Comparison of ENCODE assay signal across 8 cellular contexts in the genomic region with DNA sequence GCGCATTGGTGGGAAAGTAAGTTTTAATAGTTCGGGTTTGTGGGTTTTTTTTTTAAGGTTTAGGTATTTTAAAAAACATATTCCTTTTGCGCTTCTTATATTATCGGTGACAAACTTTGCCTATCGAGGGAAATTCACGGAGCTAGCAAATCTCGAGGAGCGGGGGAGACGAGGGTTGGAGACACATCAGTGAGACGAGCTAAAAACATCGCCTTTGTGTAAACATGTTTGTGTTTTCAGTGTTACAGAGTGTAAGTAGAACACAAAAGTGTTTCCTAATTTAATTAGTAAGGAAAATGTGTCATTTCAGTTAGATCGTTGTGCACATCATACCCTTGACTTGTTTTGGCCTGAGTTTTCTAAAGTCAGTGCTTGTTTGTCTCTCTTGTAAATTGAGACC. TPM values are rescaled to one million over a fixed set of nuclear protein-coding genes. Genes with fewer than 3 reads are reported as not detected.
A peak's percentile ranks its signal among the peaks of the same experiment; 100 is the strongest.
DNase-seq lines count a peak whose midpoint lies in the region; ATAC-seq and TF ChIP-seq lines count a peak whose summit lies in the region.

No MANE protein-coding gene starts in this region.

- no peak for ATAC-seq in Right ventricle myocardium inferior
- no peak for ATAC-seq in lower lobe of right lung
- no peak for ATAC-seq in HG03095 (IDR thresholded peaks at IDR 0.05; ENCODE audit: unreplicated experiment)
- no peak for ATAC-seq in GM19351 (IDR thresholded peaks at IDR 0.05; ENCODE audit: unreplicated experiment)
- no peak for ATAC-seq in GM21423 (IDR thresholded peaks at IDR 0.05; ENCODE audit: unreplicated experiment)

- H3K4me1 ChIP-seq in cardiac muscle cell (ENCODE audit: low read depth) (peaks cover 14% of the 10 kb centered on the region), lower lobe of right lung (peaks cover 25% of the 10 kb centered on the region), uterus (no peaks in the 10 kb centered on the region)

- H3K36me3 ChIP-seq in cardiac muscle cell (peaks cover 16% of the 10 kb centered on the region), lower lobe of right lung (peaks cover 30% of the 10 kb centered on the region), uterus (no peaks in the 10 kb centered on the region)

- no peak for TF ChIP-seq POLR2A in uterus (IDR thresholded peaks at IDR 0.05)

- H3K4me3 ChIP-seq in cardiac muscle cell (peak overlapping the region; percentile 60), lower lobe of right lung (peak overlapping the region; percentile 82), uterus (peak overlapping the region; percentile 82 to 93)

- H3K27ac ChIP-seq in cardiac muscle cell (peak overlapping the region; percentile 92), lower lobe of right lung (peak overlapping the region; percentile 98), uterus (peak overlapping the region; percentile 89 to 91)

- H3K27me3 ChIP-seq in cardiac muscle cell = peaks cover 4% of the 10 kb centered on the region
- no peaks in the 10 kb centered on the region for H3K27me3 ChIP-seq in lower lobe of right lung (ENCODE audit: low read depth)
- no peaks in the 10 kb centered on the region for H3K27me3 ChIP-seq in uterus

- DNase-seq in cardiac muscle cell (ENCODE audit: low read depth in 1 of 2, low spot score in 1 of 2) (peak in 1 of 2 donors; percentile 5), Right ventricle myocardium inferior (ENCODE audit: missing footprints) (no peak), astrocyte of the hippocampus (ENCODE audit: low read depth, low spot score) (peak; percentile 7), lower lobe of right lung (no peak), uterus (no peak)

- intact Hi-C loops in Right ventricle myocardium inferior (cut with DNase I) = no loop called here
- intact Hi-C loops in lower lobe of right lung (cut with DNase I) = no loop called here
- intact Hi-C loops in uterus (cut with DNase I; ENCODE audit: low total_unique reads) = no loop called here

- TF ChIP-seq CTCF in cardiac muscle cell (IDR thresholded peaks at IDR 0.05; ENCODE audit: low read depth, low read length) = no peak
- TF ChIP-seq CTCF in lower lobe of right lung (IDR thresholded peaks at IDR 0.05) = no peak
- TF ChIP-seq CTCF in uterus (IDR thresholded peaks at IDR 0.05) = no peak

- H3K9me3 ChIP-seq in cardiac muscle cell (ENCODE audit: low read depth) = no peaks in the 10 kb centered on the region
- no peaks in the 10 kb centered on the region for H3K9me3 ChIP-seq in lower lobe of right lung
- no peaks in the 10 kb centered on the region for H3K9me3 ChIP-seq in uterus

RNA-seq across cellular contexts. Expression of a gene that starts 0.9 kb away (rescaled TPM):
- total RNA-seq in cardiac muscle cell = 407 and 433 TPM in 2 replicates
- polyA plus RNA-seq in cardiac muscle cell = 375 and 458 TPM in 2 replicates
- 391 TPM for total RNA-seq in Right ventricle myocardium inferior
- 388 TPM for total RNA-seq in lower lobe of right lung
- total RNA-seq in uterus = 100 to 1,000 TPM; 247 to 690 (median 555) TPM

RNA-seq across cellular contexts. Expression of a gene that starts 50.6 kb away (rescaled TPM):
- total RNA-seq in cardiac muscle cell (0.11 TPM in 1 of 2 replicates, not detected in the other), Right ventricle myocardium inferior (not detected), lower lobe of right lung (0.74 TPM), uterus (1 to 10 TPM in 1 of 4 donors, under 1 TPM in 1, not detected in 2; 0.28 to 1.3 TPM)
- 0.28 TPM in 1 of 2 replicates, not detected in the other for polyA plus RNA-seq in cardiac muscle cell
